ENCODE assay signal across 23 cellular contexts in the genomic region with DNA sequence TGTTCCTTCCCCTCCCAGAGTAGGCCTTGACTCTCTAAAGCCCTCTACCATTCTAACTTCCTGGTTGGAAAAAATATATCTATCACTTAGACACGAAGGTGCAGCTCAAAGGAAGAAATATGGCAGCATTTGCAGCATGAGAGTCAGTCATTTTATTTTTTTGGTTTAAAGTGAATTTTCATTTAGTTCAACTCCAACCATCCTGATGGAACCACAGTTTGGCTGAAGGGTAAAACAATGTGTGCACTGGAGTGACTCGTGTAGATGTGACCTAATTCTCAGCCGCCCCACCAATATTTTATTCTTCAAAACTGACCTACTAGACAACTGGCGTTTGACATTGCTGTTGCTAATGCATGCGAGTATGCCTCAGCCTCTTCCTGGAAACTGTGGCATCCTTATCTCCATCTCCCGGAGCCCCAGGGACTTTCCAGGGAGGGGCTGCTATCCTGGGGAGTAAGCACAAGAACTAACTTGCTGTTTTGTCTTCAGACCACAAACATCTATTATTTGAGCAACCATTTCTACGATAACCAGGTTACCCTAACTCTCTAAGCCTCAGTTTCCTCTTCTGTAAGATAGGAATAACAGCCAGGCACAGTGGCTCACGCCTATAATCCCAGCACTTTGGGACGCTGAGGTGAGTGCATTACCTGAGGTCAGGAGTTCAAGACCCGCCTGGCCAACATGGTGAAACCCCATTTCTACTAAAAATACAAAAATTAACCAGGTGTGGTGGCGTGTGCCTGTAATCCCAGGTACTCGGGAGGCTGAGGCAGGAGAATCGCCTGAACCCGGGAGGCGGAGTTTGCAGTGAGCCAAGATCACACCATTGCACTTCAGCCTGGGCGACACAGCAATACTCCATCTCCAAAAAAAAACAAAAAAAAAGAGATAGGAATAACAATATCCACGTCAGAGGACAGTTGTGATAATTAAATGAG.
A peak's percentile ranks its signal among the peaks of the same experiment; 100 is the strongest.
DNase-seq lines count a peak whose midpoint lies in the region; ATAC-seq, FAIRE-seq and TF ChIP-seq lines count a peak whose summit lies in the region.
"Had no signal": no experiment of that assay in that cellular context is flagged by ENCODE, and none has a peak within 500 bp of the region (broad histone marks: within the 10 kb centered on the region; RNA-seq: fewer than 3 reads in every experiment).

No MANE protein-coding gene starts in this region.

- ATAC-seq in HG03354 (IDR thresholded peaks at IDR 0.05; ENCODE audit: poor library complexity, severe bottlenecking, unreplicated experiment) = no peak
- ATAC-seq: A549, left cardiac atrium, sciatic nerve had no signal

- H3K27me3 ChIP-seq in mammary epithelial cell (ENCODE audit: insufficient read depth, low read length) (no peaks in the 10 kb centered on the region), keratinocyte (ENCODE audit: control insufficient read depth, extremely low read depth, insufficient read depth, low read length) (no peaks in the 10 kb centered on the region)
- H3K27me3 ChIP-seq: neutrophil had no signal

- H3K4me1 ChIP-seq in mammary epithelial cell (ENCODE audit: insufficient read depth, low read length) = no peaks in the 10 kb centered on the region
- H3K4me1 ChIP-seq in keratinocyte (ENCODE audit: control insufficient read depth, extremely low read depth, insufficient read depth, low read length) = peaks cover 8% of the 10 kb centered on the region
- H3K4me1 ChIP-seq: A549 had no signal

- H3K4me1 Mint-ChIP-seq in MCF 10A (ENCODE audit: insufficient read depth, unreplicated experiment) = no peaks in the 10 kb centered on the region
- H3K4me1 Mint-ChIP-seq in T-helper 1 cell treated with Interleukin-12 subunit alpha and Interleukin-12 subunit beta and Interleukin-4 antibody, amounts not matched to agents 30 μg/mL and 1 μg/mL, for 36 hours (ENCODE audit: low read depth) = peaks cover 9% of the 10 kb centered on the region
- H3K4me1 Mint-ChIP-seq: activated B cell treated with CpG ODN at 0.5 μM for 24 hours had no signal

- in situ Hi-C loops in mammary epithelial cell (cut with MboI; ENCODE audit: low sequenced_read_pairs in 2 of 2) = no loop called here

- no peaks in the 10 kb centered on the region for H3K36me3 Mint-ChIP-seq in MCF 10A (ENCODE audit: insufficient read depth, unreplicated experiment)
- peaks cover 3% of the 10 kb centered on the region for H3K36me3 Mint-ChIP-seq in T-helper 1 cell treated with Interleukin-12 subunit alpha and Interleukin-12 subunit beta and Interleukin-4 antibody, amounts not matched to agents 30 μg/mL and 1 μg/mL, for 36 hours (ENCODE audit: low read depth)

- CTCF ChIA-PET in mammary epithelial cell (lab: Charles Lee; ENCODE audit: low non-redundant PET) (no interaction called here), MCF 10A (lab: Yijun Ruan, JAX) (no interaction called here)

- no peaks in the 10 kb centered on the region for H3K36me3 ChIP-seq in mammary epithelial cell (ENCODE audit: insufficient read depth, low read length)
- no peaks in the 10 kb centered on the region for H3K36me3 ChIP-seq in keratinocyte (ENCODE audit: control insufficient read depth in 2 of 2, extremely low read depth in 1 of 2, insufficient read depth in 2 of 2, low read length in 2 of 2)
- H3K36me3 ChIP-seq: neutrophil had no signal

- no TSS peak for BruUV-seq in mammary epithelial cell (replicated peaks; lab: Mats Ljungman, UMichigan)
- no TSS peak for BruUV-seq in MCF 10A (replicated peaks; lab: Mats Ljungman, UMichigan)

- dilution Hi-C loops in mammary epithelial cell (cut with HindIII; ENCODE audit: low sequenced_read_pairs) (no loop called here), keratinocyte (cut with MboI; ENCODE audit: extremely low pct_ligation_motif_present, low sequenced_read_pairs) (no loop called here)

- no peaks in the 10 kb centered on the region for H3K27me3 Mint-ChIP-seq in MCF 10A (ENCODE audit: insufficient read depth, unreplicated experiment)
- H3K27me3 Mint-ChIP-seq in T-helper 1 cell treated with Interleukin-12 subunit alpha and Interleukin-12 subunit beta and Interleukin-4 antibody, amounts not matched to agents 30 μg/mL and 1 μg/mL, for 36 hours (ENCODE audit: low read depth) = no peaks in the 10 kb centered on the region
- H3K27me3 Mint-ChIP-seq: activated T-cell treated with anti-CD3 and anti-CD28 coated beads, Interleukin-2, amount 50 U/mL, for 24 hours; dendritic cell treated with granulocyte-macrophage colony-stimulating factor and Interleukin-4, amounts not matched to agents 40 ng/mL and 50 ng/mL, for 4 days; progenitor cell of endocrine pancreas had no signal

- no peak overlapping the region for H3K27ac Mint-ChIP-seq in MCF 10A (ENCODE audit: low read depth, unreplicated experiment)
- peak overlapping the region; percentile 78 for H3K27ac Mint-ChIP-seq in T-helper 1 cell treated with Interleukin-12 subunit alpha and Interleukin-12 subunit beta and Interleukin-4 antibody, amounts not matched to agents 30 μg/mL and 1 μg/mL, for 36 hours
- H3K27ac Mint-ChIP-seq: activated B cell treated with CpG ODN at 0.5 μM for 24 hours; activated naive CD4-positive, alpha-beta T cell treated with anti-CD3 and anti-CD28 coated beads for 36 hours; activated T-cell treated with anti-CD3 and anti-CD28 coated beads, Interleukin-2, amount 50 U/mL, for 24 hours; dendritic cell treated with granulocyte-macrophage colony-stimulating factor and Interleukin-4, amounts not matched to agents 40 ng/mL and 50 ng/mL, for 4 days; progenitor cell of endocrine pancreas had no signal

- POLR2A ChIA-PET in MCF 10A (lab: Yijun Ruan, JAX) = no interaction called here

- H3K4me2 ChIP-seq in mammary epithelial cell (ENCODE audit: insufficient read depth, low read depth, low read length) (no peak overlapping the region), keratinocyte (ENCODE audit: control insufficient read depth, extremely low read depth, insufficient read depth, low read depth, low read length) (no peak overlapping the region)
- H3K4me2 ChIP-seq: A549, SK-N-SH had no signal

- FAIRE-seq in keratinocyte (lab: Jason Lieb, UNC) = peak; percentile 56
- FAIRE-seq: A549 had no signal

- WGBS in mammary epithelial cell (ENCODE audit: low coverage, missing lambda C conversion rate) = 80% methylated on average over 16 of the region's 17 CpGs

- no peaks in the 10 kb centered on the region for H3K79me2 ChIP-seq in mammary epithelial cell (ENCODE audit: insufficient read depth, low read length)
- no peaks in the 10 kb centered on the region for H3K79me2 ChIP-seq in keratinocyte (ENCODE audit: control insufficient read depth, insufficient read depth, low read length)

- intact Hi-C loops in mammary epithelial cell (cut with micrococcal nuclease) = no loop called here
- intact Hi-C loops in MCF 10A (cut with micrococcal nuclease) = no loop called here

- H2AFZ ChIP-seq in mammary epithelial cell (ENCODE audit: low read depth, low read length) (no peak overlapping the region), keratinocyte (ENCODE audit: control insufficient read depth, low read length) (peak overlapping the region; percentile 17)

- H3K9me3 ChIP-seq in mammary epithelial cell (replicated peaks; ENCODE audit: insufficient read depth, low read length) (no peaks in the 10 kb centered on the region), keratinocyte (ENCODE audit: control insufficient read depth, low read depth, low read length) (no peaks in the 10 kb centered on the region)
- H3K9me3 ChIP-seq: A549, neutrophil, SK-N-SH had no signal

- peak; percentile 52 for DNase-seq in mammary epithelial cell
- DNase-seq in MCF 10A (ENCODE audit: unreplicated experiment) = no peak
- DNase-seq in astrocyte of the hippocampus (ENCODE audit: low read depth, low spot score) = peak; percentile 9
- peak; percentile 23 for DNase-seq in keratinocyte (ENCODE audit: low read depth, low spot score)
- DNase-seq in NCI-H524 (lab: John Stamatoyannopoulos, UW) = no peak
- no peak for DNase-seq in caudate nucleus (lab: John Stamatoyannopoulos, UW)
- DNase-seq: activated B cell treated with CpG ODN at 0.5 μM for 24 hours; activated naive CD4-positive, alpha-beta T cell treated with anti-CD3 and anti-CD28 coated beads for 36 hours; activated T-cell treated with anti-CD3 and anti-CD28 coated beads, Interleukin-2, amount 50 U/mL, for 24 hours; amygdala; Kasumi-1; left cardiac atrium; NCI-H1048; NCI-H187; NCI-H748 treated with DMSO at 0.1 percent for 48 hours; SK-N-SH had no signal

- TF ChIP-seq CTCF in mammary epithelial cell (conservative IDR thresholded peaks at IDR 0.05 in 1 of 2, IDR thresholded peaks at IDR 0.05 in 1 of 2; ENCODE audit: extremely low read depth in 1 of 2, insufficient read depth in 1 of 2, low read depth in 1 of 2, low read length in 2 of 2) (no peak), MCF 10A (IDR thresholded peaks at IDR 0.05; ENCODE audit: unreplicated experiment) (no peak), keratinocyte (optimal IDR thresholded peaks at IDR 0.05 in 1 of 3, IDR thresholded peaks at IDR 0.05 in 1 of 3, conservative IDR thresholded peaks at IDR 0.05 in 1 of 3; ENCODE audit: extremely low read depth in 1 of 3, insufficient read depth in 2 of 3, low read length in 3 of 3) (no peak)

- no peaks in the 10 kb centered on the region for H3K9me3 Mint-ChIP-seq in MCF 10A (ENCODE audit: unreplicated experiment)
- no peaks in the 10 kb centered on the region for H3K9me3 Mint-ChIP-seq in T-helper 1 cell treated with Interleukin-12 subunit alpha and Interleukin-12 subunit beta and Interleukin-4 antibody, amounts not matched to agents 30 μg/mL and 1 μg/mL, for 36 hours
- H3K9me3 Mint-ChIP-seq: activated B cell treated with CpG ODN at 0.5 μM for 24 hours; activated T-cell treated with anti-CD3 and anti-CD28 coated beads, Interleukin-2, amount 50 U/mL, for 24 hours; dendritic cell treated with granulocyte-macrophage colony-stimulating factor and Interleukin-4, amounts not matched to agents 40 ng/mL and 50 ng/mL, for 4 days had no signal

- H3K4me3 Mint-ChIP-seq in MCF 10A (ENCODE audit: unreplicated experiment) = no peak overlapping the region
- no peak overlapping the region for H3K4me3 Mint-ChIP-seq in T-helper 1 cell treated with Interleukin-12 subunit alpha and Interleukin-12 subunit beta and Interleukin-4 antibody, amounts not matched to agents 30 μg/mL and 1 μg/mL, for 36 hours
- H3K4me3 Mint-ChIP-seq: activated B cell treated with CpG ODN at 0.5 μM for 24 hours; activated naive CD4-positive, alpha-beta T cell treated with anti-CD3 and anti-CD28 coated beads for 36 hours; activated T-cell treated with anti-CD3 and anti-CD28 coated beads, Interleukin-2, amount 50 U/mL, for 24 hours; dendritic cell treated with granulocyte-macrophage colony-stimulating factor and Interleukin-4, amounts not matched to agents 40 ng/mL and 50 ng/mL, for 4 days had no signal

- no peaks in the 10 kb centered on the region for H3K9me1 ChIP-seq in keratinocyte (ENCODE audit: control insufficient read depth, extremely low read depth, insufficient read depth, low read length)

- H3K27ac ChIP-seq in mammary epithelial cell (ENCODE audit: insufficient read depth, low read depth, low read length) = no peak overlapping the region
- no peak overlapping the region for H3K27ac ChIP-seq in keratinocyte (ENCODE audit: control insufficient read depth, insufficient read depth, low read length)
- H3K27ac ChIP-seq in caudate nucleus (ENCODE audit: low read depth, low read length) = no peak overlapping the region
- H3K27ac ChIP-seq: A549, neutrophil had no signal

- H4K20me1 ChIP-seq in mammary epithelial cell (ENCODE audit: insufficient read depth, low read length) (no peaks in the 10 kb centered on the region), keratinocyte (ENCODE audit: control insufficient read depth, extremely low read depth, insufficient read depth, low read length) (no peaks in the 10 kb centered on the region)

- no peak overlapping the region for H3K9ac ChIP-seq in mammary epithelial cell (ENCODE audit: insufficient read depth, low read length)
- no peak overlapping the region for H3K9ac ChIP-seq in keratinocyte (ENCODE audit: control insufficient read depth, extremely low read depth, insufficient read depth, low read length)
- H3K9ac ChIP-seq: SK-N-SH had no signal

- H3K4me3 ChIP-seq in mammary epithelial cell (replicated peaks in 1 of 3; ENCODE audit: insufficient read depth in 1 of 3, low read depth in 2 of 3, low read length in 3 of 3) (no peak overlapping the region), keratinocyte (ENCODE audit: control insufficient read depth in 2 of 3, extremely low read depth in 1 of 3, insufficient read depth in 2 of 3, low read depth in 1 of 3, low read length in 3 of 3) (no peak overlapping the region)
- H3K4me3 ChIP-seq: A549 had no signal

Comparison
In these comparisons a context has a peak if more than half of its experiments do, and no peak if none do; other contexts are left out.
1. DNase-seq: peak in mammary epithelial cell (single experiment), astrocyte of the hippocampus (single experiment) and keratinocyte (single experiment); none in MCF 10A (single experiment), NCI-H524 (0 of 2) and caudate nucleus (0 of 61).